In genomic region chr15:100572362-100572983, GRCh38 we compare ENCODE assay signal across 8 cellular contexts. TPM values are rescaled to one million over a fixed set of nuclear protein-coding genes. Genes with fewer than 3 reads are reported as not detected.
DNase-seq lines count a peak whose midpoint lies in the region; ATAC-seq, FAIRE-seq and TF ChIP-seq lines count a peak whose summit lies in the region.

No MANE protein-coding gene starts in this region.

- ATAC-seq in left lobe of liver (peak; percentile 45), HG02970 (IDR thresholded peaks at IDR 0.05; ENCODE audit: low FRiP score, unreplicated experiment) (no peak), HG03135 (IDR thresholded peaks at IDR 0.05; ENCODE audit: unreplicated experiment) (no peak)

- H3K27ac ChIP-seq in HL-60 (replicated peaks): no peak overlapping the region

- no peak for TF ChIP-seq POLR2A in GM12892 (IDR thresholded peaks at IDR 0.05; ENCODE audit: low read depth, low read length)

- no peaks in the 10 kb centered on the region for H3K9me3 Mint-ChIP-seq in activated naive CD8-positive, alpha-beta T cell treated with anti-CD3 and anti-CD28 coated beads for 36 hours

- peaks cover 53% of the 10 kb centered on the region for H3K36me3 Mint-ChIP-seq in activated naive CD8-positive, alpha-beta T cell treated with anti-CD3 and anti-CD28 coated beads for 36 hours

- H3K4me1 Mint-ChIP-seq in activated naive CD8-positive, alpha-beta T cell treated with anti-CD3 and anti-CD28 coated beads for 36 hours: peaks cover 43% of the 10 kb centered on the region

- H3K4me3 ChIP-seq in HL-60 (replicated peaks; ENCODE audit: insufficient read depth, low read length): no peak overlapping the region

- no peaks in the 10 kb centered on the region for H3K27me3 Mint-ChIP-seq in activated naive CD8-positive, alpha-beta T cell treated with anti-CD3 and anti-CD28 coated beads for 36 hours

- DNase-seq in AG09319 (ENCODE audit: extremely low read depth, low read depth) (no peak), HL-60 (ENCODE audit: low read depth in 1 of 2, low spot score in 1 of 2) (no peak), left lobe of liver (ENCODE audit: low spot score) (no peak), GF-D8 (lab: John Stamatoyannopoulos, UW) (no peak), GM12892 (ENCODE audit: insufficient read length) (no peak)
- DNase-seq in activated naive CD8-positive, alpha-beta T cell treated with anti-CD3 and anti-CD28 coated beads for 36 hours: no peak

- no peaks in the 10 kb centered on the region for H3K27me3 ChIP-seq in HL-60 (ENCODE audit: insufficient read depth, poor library complexity, severe bottlenecking)

- peak overlapping the region; percentile 85 for H3K27ac Mint-ChIP-seq in activated naive CD8-positive, alpha-beta T cell treated with anti-CD3 and anti-CD28 coated beads for 36 hours

- FAIRE-seq in GM12892 (lab: Jason Lieb, UNC): no peak

- TF ChIP-seq CTCF in AG09319 (IDR thresholded peaks at IDR 0.05; ENCODE audit: low read depth, low read length) (peak; percentile 27), HL-60 (IDR thresholded peaks at IDR 0.05; ENCODE audit: insufficient read depth, low read length) (peak; percentile 12)

- no peak overlapping the region for H3K4me3 Mint-ChIP-seq in activated naive CD8-positive, alpha-beta T cell treated with anti-CD3 and anti-CD28 coated beads for 36 hours

RNA-seq across cellular contexts. Expression of gene LINS1, which starts 29.5 kb away (rescaled TPM):
- total RNA-seq in activated naive CD8-positive, alpha-beta T cell treated with anti-CD3 and anti-CD28 coated beads for 36 hours: 10 to 100 TPM; 27.0 to 27.6 TPM
- 4.2 TPM for total RNA-seq in left lobe of liver
- polyA plus RNA-seq in GM12892 (2012; ENCODE audit: missing spikeins): 15.0 TPM

RNA-seq across cellular contexts. Expression of gene ASB7, which starts 29.9 kb away (rescaled TPM):
- total RNA-seq in activated naive CD8-positive, alpha-beta T cell treated with anti-CD3 and anti-CD28 coated beads for 36 hours: 10 to 100 TPM; 18.5 to 19.2 TPM
- total RNA-seq in left lobe of liver: 7.3 TPM
- polyA plus RNA-seq in GM12892 (2012; ENCODE audit: missing spikeins): 6.8 TPM

RNA-seq across cellular contexts. Expression of gene CERS3, which starts 43.7 kb away (rescaled TPM):
- under 1 TPM in 1 of 2 experiments, not detected in 1; 0.24 TPM for total RNA-seq in activated naive CD8-positive, alpha-beta T cell treated with anti-CD3 and anti-CD28 coated beads for 36 hours
- total RNA-seq in left lobe of liver: not detected
- not detected for polyA plus RNA-seq in GM12892 (2012; ENCODE audit: missing spikeins)
